8 cellular contexts compared by ENCODE assay signal in genomic region chr3:183099838-183100204, GRCh38. TPM values are rescaled to one million over a fixed set of nuclear protein-coding genes. Genes with fewer than 3 reads are reported as not detected.
DNase-seq lines count a peak whose midpoint lies in the region; ATAC-seq, FAIRE-seq and TF ChIP-seq lines count a peak whose summit lies in the region.

No MANE protein-coding gene starts in this region.

- no peak for ATAC-seq in activated T-cell treated with anti-CD3 and anti-CD28 coated beads, Interleukin-2, amount 50 U/mL, for 4 hours
- ATAC-seq in WTC11, result no peak

- FAIRE-seq in kidney (lab: Jason Lieb, UNC), result no peak

- H3K9me3 ChIP-seq in kidney (ENCODE audit: control insufficient read depth in 1 of 2, low read length in 2 of 2) (no peaks in the 10 kb centered on the region), tibial nerve (no peaks in the 10 kb centered on the region)

- H3K4me1 ChIP-seq in kidney (ENCODE audit: control insufficient read depth in 1 of 2, insufficient read depth in 1 of 2, low read depth in 1 of 2, low read length in 2 of 2) (peaks cover 2 to 10% of the 10 kb centered on the region in 2 donors), tibial nerve (peaks cover 0 to 23% (median 7%) of the 10 kb centered on the region in 4 donors)

- H3K27ac ChIP-seq in kidney (ENCODE audit: low read depth in 2 of 2, low read length in 2 of 2) (peak overlapping the region; percentile 95 to 96), tibial nerve (peak overlapping the region; percentile 81 to 95 (median 92))

- CTCF ChIA-PET in WTC11 (lab: Charles Lee), result interaction anchor here (1.0 to 5.2 kb wide), 3 partner anchors 14 to 187 kb away, joined by 3 to 45 read pairs (median 3); no protein-coding TSS in a partner anchor

- no peaks in the 10 kb centered on the region for H3K27me3 Mint-ChIP-seq in activated T-cell treated with anti-CD3 and anti-CD28 coated beads, Interleukin-2, amount 50 U/mL, for 4 hours (ENCODE audit: low read depth)
- no peaks in the 10 kb centered on the region for H3K27me3 Mint-ChIP-seq in WTC11 (ENCODE audit: low read depth)

- WGBS in tibial nerve, 2 donors, result 0 to 7% methylated on average over 1 of the region's 1 CpG
- WGBS in lower leg skin, 2 donors, result 0% methylated on average over 1 of the region's 1 CpG

- DNase-seq in activated T-cell treated with anti-CD3 and anti-CD28 coated beads, Interleukin-2, amount 50 U/mL, for 4 hours, result no peak
- no peak for DNase-seq in activated T-cell treated with anti-CD3 and anti-CD28 coated beads, Interleukin-2, amount 50 U/mL, for 1 hour
- DNase-seq in WTC11 (ENCODE audit: low spot score), result no peak
- no peak for DNase-seq in kidney
- DNase-seq in tibial nerve (ENCODE audit: low spot score in 2 of 2), result no peak
- no peak for DNase-seq in NCI-H187 (lab: John Stamatoyannopoulos, UW)
- no peak for DNase-seq in lower leg skin (ENCODE audit: low spot score in 2 of 2)
- DNase-seq in iPS-NIHi11 (ENCODE audit: low spot score), result no peak

- peaks cover 5% of the 10 kb centered on the region for H3K36me3 Mint-ChIP-seq in activated T-cell treated with anti-CD3 and anti-CD28 coated beads, Interleukin-2, amount 50 U/mL, for 4 hours (ENCODE audit: insufficient read depth)
- H3K36me3 Mint-ChIP-seq in WTC11, result peaks cover 4% of the 10 kb centered on the region; the same call in 1 of the 2 replicates

- POLR2A ChIA-PET in WTC11 (lab: Charles Lee), result interaction anchor here (1.4 kb wide), 1 partner anchor 16 kb away, joined by 3 read pairs; no protein-coding TSS in a partner anchor

- TF ChIP-seq POLR2A in tibial nerve (IDR thresholded peaks at IDR 0.05) (no peak), lower leg skin (IDR thresholded peaks at IDR 0.05) (no peak)

- peak overlapping the region; percentile 97 for H3K27ac Mint-ChIP-seq in WTC11

- H3K4me3 ChIP-seq in kidney (ENCODE audit: low read length in 2 of 2) (peak overlapping the region; percentile 59 to 85), tibial nerve (peak overlapping the region in 3 of 4 donors; percentile 91 to 97 (median 92)), lower leg skin (ENCODE audit: low read depth, poor library complexity, severe bottlenecking) (no peak overlapping the region)

- H3K4me1 Mint-ChIP-seq in activated T-cell treated with anti-CD3 and anti-CD28 coated beads, Interleukin-2, amount 50 U/mL, for 4 hours (ENCODE audit: low read depth), result peaks cover 30% of the 10 kb centered on the region
- H3K4me1 Mint-ChIP-seq in WTC11, result peaks cover 18% of the 10 kb centered on the region

- H3K9me3 Mint-ChIP-seq in activated T-cell treated with anti-CD3 and anti-CD28 coated beads, Interleukin-2, amount 50 U/mL, for 4 hours, result no peaks in the 10 kb centered on the region
- H3K9me3 Mint-ChIP-seq in WTC11, result peaks cover 8% of the 10 kb centered on the region

- peak overlapping the region; percentile 93 for H3K4me3 Mint-ChIP-seq in activated T-cell treated with anti-CD3 and anti-CD28 coated beads, Interleukin-2, amount 50 U/mL, for 4 hours
- H3K4me3 Mint-ChIP-seq in WTC11, result peak overlapping the region; percentile 96

- no peak for TF ChIP-seq EP300 in tibial nerve (IDR thresholded peaks at IDR 0.05)

- peak overlapping the region in 1 of 2 donors; percentile 92 for H3K9ac ChIP-seq in kidney (ENCODE audit: low read length in 2 of 2)

- H3K27me3 ChIP-seq in tibial nerve, result no peaks in the 10 kb centered on the region

- intact Hi-C loops in kidney (cut with DNase I), result no loop called here
- intact Hi-C loops in lower leg skin (cut with DNase I; ENCODE audit: low total_unique reads), result no loop called here

- H3K36me3 ChIP-seq in kidney (ENCODE audit: control insufficient read depth in 1 of 2, insufficient read depth in 2 of 2, low read length in 2 of 2) (no peaks in the 10 kb centered on the region), tibial nerve (peaks cover 0 to 4% (median 0%) of the 10 kb centered on the region in 3 donors)

- no peak for TF ChIP-seq CTCF in WTC11 (IDR thresholded peaks at IDR 0.05)
- no peak for TF ChIP-seq CTCF in kidney (IDR thresholded peaks at IDR 0.05; ENCODE audit: borderline replicate concordance, extremely low read depth, insufficient read depth)
- no peak for TF ChIP-seq CTCF in tibial nerve (IDR thresholded peaks at IDR 0.05)
- TF ChIP-seq CTCF in lower leg skin (IDR thresholded peaks at IDR 0.05), result no peak

TF ChIP-seq in WTC11, 78 proteins besides CTCF, POLR2A, EP300 and RAD21:
- TF ChIP-seq FOXP1 (CRISPR knock-in tag; IDR thresholded peaks at IDR 0.05; ENCODE audit: borderline replicate concordance) (no peak), TEAD1 (CRISPR knock-in tag; IDR thresholded peaks at IDR 0.05) (no peak), HMGXB4 (CRISPR knock-in tag; IDR thresholded peaks at IDR 0.05) (no peak), ZNF219 (CRISPR knock-in tag; IDR thresholded peaks at IDR 0.05; ENCODE audit: borderline replicate concordance) (no peak), ZNF317 (CRISPR knock-in tag; IDR thresholded peaks at IDR 0.05; ENCODE audit: borderline replicate concordance, low read depth) (no peak), CBFB (CRISPR knock-in tag; IDR thresholded peaks at IDR 0.05; ENCODE audit: low read depth) (no peak), PRDM15 (CRISPR knock-in tag; IDR thresholded peaks at IDR 0.05) (no peak), SOX15 (CRISPR knock-in tag; IDR thresholded peaks at IDR 0.05) (no peak)
- TF ChIP-seq, protein P1, sequence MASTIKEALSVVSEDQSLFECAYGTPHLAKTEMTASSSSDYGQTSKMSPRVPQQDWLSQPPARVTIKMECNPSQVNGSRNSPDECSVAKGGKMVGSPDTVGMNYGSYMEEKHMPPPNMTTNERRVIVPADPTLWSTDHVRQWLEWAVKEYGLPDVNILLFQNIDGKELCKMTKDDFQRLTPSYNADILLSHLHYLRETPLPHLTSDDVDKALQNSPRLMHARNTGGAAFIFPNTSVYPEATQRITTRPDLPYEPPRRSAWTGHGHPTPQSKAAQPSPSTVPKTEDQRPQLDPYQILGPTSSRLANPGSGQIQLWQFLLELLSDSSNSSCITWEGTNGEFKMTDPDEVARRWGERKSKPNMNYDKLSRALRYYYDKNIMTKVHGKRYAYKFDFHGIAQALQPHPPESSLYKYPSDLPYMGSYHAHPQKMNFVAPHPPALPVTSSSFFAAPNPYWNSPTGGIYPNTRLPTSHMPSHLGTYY (CRISPR knock-in tag; IDR thresholded peaks at IDR 0.05), result no peak

RNA-seq across cellular contexts. Expression of gene MCCC1, which starts 0.5 kb away (rescaled TPM):
- total RNA-seq in activated T-cell treated with anti-CD3 and anti-CD28 coated beads, Interleukin-2, amount 50 U/mL, for 4 hours, result 10 to 100 TPM; 14.0 to 18.0 (median 16.9) TPM
- total RNA-seq in WTC11 (2021), result 19.5 to 21.9 TPM (median 19.9 TPM) in 3 replicates
- 35.3 TPM for total RNA-seq in kidney
- polyA plus RNA-seq in kidney (ENCODE audit: insufficient read depth, low read depth, low replicate concordance), result 85.5 TPM
- total RNA-seq in tibial nerve, result 10 to 100 TPM; 39.9 to 61.2 (median 48.1) TPM
- 10 to 100 TPM; 31.7 to 43.9 (median 36.9) TPM for total RNA-seq in lower leg skin
